ENCODE assay signal across 16 cellular contexts in the genomic region with DNA sequence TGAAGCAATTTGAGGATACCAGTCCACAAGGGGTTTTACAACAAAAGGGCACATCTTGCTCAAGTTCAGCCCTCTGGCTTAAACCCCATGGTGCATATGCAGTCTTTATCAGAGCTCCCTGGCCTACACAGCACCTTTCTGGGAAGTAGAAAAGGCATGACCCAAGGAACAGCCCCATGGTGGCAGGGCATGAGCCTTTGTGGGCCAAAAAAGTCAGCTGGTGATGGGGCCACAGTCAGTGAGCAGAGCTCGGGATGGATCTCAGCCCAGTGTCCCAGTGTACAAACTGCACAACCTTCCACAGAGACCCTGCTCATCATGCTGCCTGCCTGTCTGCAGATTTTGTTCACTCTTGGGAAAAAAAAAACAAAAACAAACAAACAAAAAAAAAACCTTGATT. TPM values are rescaled to one million over a fixed set of nuclear protein-coding genes. Genes with fewer than 3 reads are reported as not detected.
DNase-seq lines count a peak whose midpoint lies in the region; ATAC-seq lines count a peak whose summit lies in the region.
"Had no signal": no experiment of that assay in that cellular context is flagged by ENCODE, and none has a peak within 500 bp of the region (broad histone marks: within the 10 kb centered on the region; RNA-seq: fewer than 3 reads in every experiment).

No MANE protein-coding gene starts in this region.

- H3K27ac ChIP-seq in caudate nucleus (ENCODE audit: low read depth, low read length) (peak overlapping the region; percentile 82), temporal lobe (ENCODE audit: low read depth, low read length) (peak overlapping the region; percentile 85)
- H3K27ac ChIP-seq: GM23248 had no signal

- DNase-seq in caudate nucleus (lab: John Stamatoyannopoulos, UW) (peak in 5 of 61 donors; percentile 5 to 20 (median 16)), globus pallidus (ENCODE audit: low spot score) (peak; percentile 55), midbrain (lab: John Stamatoyannopoulos, UW) (peak; percentile 12), RPMI8226 (no peak), GM19238 (ENCODE audit: insufficient read length, low spot score) (no peak)
- DNase-seq: Calu3; CD4-positive, alpha-beta memory T cell; COR-L47; DMS79 treated with DMSO at 0.1 percent for 48 hours; GF-D8; GM23248; H7; HCEC 1CT had no signal

- ATAC-seq in HG03520 (IDR thresholded peaks at IDR 0.05; ENCODE audit: unreplicated experiment) (no peak), HG02840 (IDR thresholded peaks at IDR 0.05; ENCODE audit: low FRiP score, unreplicated experiment) (no peak)

RNA-seq across cellular contexts. Expression of gene TMEM165, which starts 22.3 kb away (rescaled TPM):
- total RNA-seq in temporal lobe: 59.7 TPM

RNA-seq across cellular contexts. Expression of gene SRD5A3, which starts 27.4 kb away (rescaled TPM):
- 6.1 TPM for total RNA-seq in temporal lobe

Comparison
In these comparisons a context has a peak if more than half of its experiments do, and no peak if none do; other contexts are left out.
1. DNase-seq: peak in globus pallidus (single experiment) and midbrain (single experiment); none in RPMI8226 (single experiment) and GM19238 (single experiment).